Comparison of ENCODE assay signal across 8 cellular contexts in genomic region chr15:66701422-66702034, GRCh38. TPM values are rescaled to one million over a fixed set of nuclear protein-coding genes. Genes with fewer than 3 reads are reported as not detected.
DNase-seq lines count a peak whose midpoint lies in the region; ATAC-seq, FAIRE-seq and TF ChIP-seq lines count a peak whose summit lies in the region.

No MANE protein-coding gene starts in this region.

- in situ Hi-C loops in K562 (cut with MboI), result no loop called here

- peaks cover 8 to 51% of the 10 kb centered on the region in 2 experiments; a peak in 3 of 5 replicates for H3K4me1 ChIP-seq in K562 (replicated peaks in 1 of 2; ENCODE audit: control insufficient read depth in 2 of 2, insufficient read depth in 2 of 2, low read length in 2 of 2)
- peaks cover 22% of the 10 kb centered on the region for H3K4me1 ChIP-seq in smooth muscle cell (ENCODE audit: low read depth)

- peak overlapping the region; percentile 58 for H3K27ac ChIP-seq in K562 (ENCODE audit: extremely low read depth, low read depth, low read length)
- peak overlapping the region; percentile 84 for H3K27ac ChIP-seq in smooth muscle cell (ENCODE audit: low read depth)

- no peak for TF ChIP-seq EP300 in K562 (IDR thresholded peaks at IDR 0.05; ENCODE audit: low read length)

- no peaks in the 10 kb centered on the region for H3K9me3 ChIP-seq in K562 (replicated peaks; ENCODE audit: control insufficient read depth, insufficient read depth, low read depth, low read length)
- H3K9me3 ChIP-seq in iPS-18c (ENCODE audit: control insufficient read depth, insufficient read depth, low read length), result no peaks in the 10 kb centered on the region
- H3K9me3 ChIP-seq in smooth muscle cell (replicated peaks; ENCODE audit: low read depth), result no peaks in the 10 kb centered on the region

- H3K27me3 ChIP-seq in K562 (ENCODE audit: control insufficient read depth in 2 of 2, insufficient read depth in 2 of 2, low read length in 2 of 2) (no peaks in the 10 kb centered on the region), smooth muscle cell (ENCODE audit: low read depth) (no peaks in the 10 kb centered on the region)

- H3K36me3 ChIP-seq in K562 (ENCODE audit: control insufficient read depth, insufficient read depth, low read length) (0 out of 3 replicates have a peak, but pooled peaks cover 2% of the 10 kb centered on the region), smooth muscle cell (ENCODE audit: low read depth) (no peaks in the 10 kb centered on the region)

- TF ChIP-seq CTCF in K562 (IDR thresholded peaks at IDR 0.05 in 2 of 3, conservative IDR thresholded peaks at IDR 0.05 in 1 of 3; ENCODE audit: insufficient read depth in 2 of 3, low read depth in 1 of 3, low read length in 3 of 3), result no peak
- TF ChIP-seq CTCF in smooth muscle cell (IDR thresholded peaks at IDR 0.05; ENCODE audit: borderline replicate concordance, insufficient read depth, poor library complexity, severe bottlenecking), result no peak

- WGBS in K562 (ENCODE audit: insufficient coverage, low coverage, missing lambda C conversion rate), result under 1% methylated on average over 42 of the region's 48 CpGs
- WGBS in smooth muscle cell (ENCODE audit: low lambda C conversion rate), result under 1% methylated on average over 47 of the region's 48 CpGs

- H3K4me2 ChIP-seq in K562 (ENCODE audit: insufficient read depth, low read length), result peak overlapping the region; percentile 81
- peak overlapping the region; percentile 99 for H3K4me2 ChIP-seq in smooth muscle cell

- no peaks in the 10 kb centered on the region for H3K9me1 ChIP-seq in K562 (ENCODE audit: control insufficient read depth, insufficient read depth, low read length)

- peak; percentile 29 for ATAC-seq in HG02970 (IDR thresholded peaks at IDR 0.05; ENCODE audit: low FRiP score, unreplicated experiment)
- peak; percentile 70 for ATAC-seq in K562

- no peak for TF ChIP-seq RAD21 in K562 (CRISPR knock-in tag; conservative IDR thresholded peaks at IDR 0.05 in 1 of 2, IDR thresholded peaks at IDR 0.05 in 1 of 2)

- intact Hi-C loops in K562 (cut with micrococcal nuclease), result no loop called here

- no TSS peak for BruUV-seq in K562 (replicated peaks; lab: Mats Ljungman, UMichigan)

- peaks cover 4% of the 10 kb centered on the region for H3F3A ChIP-seq in smooth muscle cell (ENCODE audit: low read depth)

- peak; percentile 30 for DNase-seq in activated gamma-delta T cell treated with Interleukin-2 at 50 U/mL for 16 hours
- DNase-seq in activated gamma-delta T cell (lab: John Stamatoyannopoulos, UW), result no peak
- DNase-seq in RCC 7860 (ENCODE audit: low spot score), result peak; percentile 33
- DNase-seq in K562 (ENCODE audit: extremely low read depth in 1 of 4, low spot score in 3 of 4), result no peak
- no peak for DNase-seq in smooth muscle cell (lab: John Stamatoyannopoulos, UW; ENCODE audit: unreplicated experiment)
- no peak for DNase-seq in HK-2 (ENCODE audit: unreplicated experiment)

- peak overlapping the region; percentile 49 for H3K4me3 ChIP-seq in K562
- H3K4me3 ChIP-seq in iPS-18c (ENCODE audit: insufficient read depth, low read depth, low read length), result peak overlapping the region; percentile 74
- peak overlapping the region; percentile 82 for H3K4me3 ChIP-seq in smooth muscle cell

- TF ChIP-seq POLR2A in K562 (conservative IDR thresholded peaks at IDR 0.05), result peak; percentile 65

- H3K9ac ChIP-seq in K562 (ENCODE audit: insufficient read depth in 1 of 2, low read depth in 2 of 2, low read length in 2 of 2) (peak overlapping the region; percentile 32 to 92; a peak in 3 of 4 replicates), smooth muscle cell (ENCODE audit: low read depth) (peak overlapping the region; percentile 60)

- H4K20me1 ChIP-seq in K562 (replicated peaks; ENCODE audit: control insufficient read depth, insufficient read depth, low read length) (peaks cover 16% of the 10 kb centered on the region), smooth muscle cell (ENCODE audit: low read depth) (peaks cover 42% of the 10 kb centered on the region)

- FAIRE-seq in RCC 7860 (lab: Jason Lieb, UNC) (no peak), K562 (lab: Jason Lieb, UNC) (no peak)

- H3K79me2 ChIP-seq in K562 (ENCODE audit: control insufficient read depth, insufficient read depth, low read length), result peaks cover 52% of the 10 kb centered on the region
- H3K79me2 ChIP-seq in smooth muscle cell (ENCODE audit: low read depth), result peaks cover 39% of the 10 kb centered on the region

- H2AFZ ChIP-seq in K562 (ENCODE audit: low read depth, low read length), result peak overlapping the region; percentile 30
- H2AFZ ChIP-seq in smooth muscle cell (ENCODE audit: low read depth), result peak overlapping the region; percentile 25

- CTCF ChIA-PET in K562 (lab: Yijun Ruan, JAX; ENCODE audit: low intra/inter-chr PET ratio), result no interaction called here

- POLR2A ChIA-PET in K562 (lab: Yijun Ruan, JAX), result interaction anchor here (0.6 to 1.8 kb wide), 4 partner anchors 9 to 120 kb away, joined by 3 to 6 read pairs (median 4); no protein-coding TSS in a partner anchor

TF ChIP-seq in K562, 482 proteins besides CTCF, POLR2A, EP300 and RAD21 (continues in another document):
- TF ChIP-seq ZNF668 (CRISPR knock-in tag; IDR thresholded peaks at IDR 0.05) (no peak), MLX (CRISPR knock-in tag; conservative IDR thresholded peaks at IDR 0.05) (no peak), TCF7 (IDR thresholded peaks at IDR 0.05; ENCODE audit: borderline replicate concordance) (no peak), SNIP1 (IDR thresholded peaks at IDR 0.05; ENCODE audit: low read depth) (no peak), SIN3A (IDR thresholded peaks at IDR 0.05; ENCODE audit: borderline replicate concordance in 2 of 2, control insufficient read depth in 1 of 2, low read depth in 2 of 2, low read length in 2 of 2) (no peak; a peak in 1 of 4 replicates), ZFP91 (CRISPR knock-in tag; IDR thresholded peaks at IDR 0.05) (peak; percentile 81; the same call in 1 of the 2 replicates), JUN (IDR thresholded peaks at IDR 0.05; ENCODE audit: borderline replicate concordance, low read depth, low read length) (no peak), JUN (CRISPR knock-in tag; IDR thresholded peaks at IDR 0.05; ENCODE audit: borderline replicate concordance) (no peak), ATF1 (CRISPR knock-in tag; IDR thresholded peaks at IDR 0.05) (no peak), ATF1 (tag; IDR thresholded peaks at IDR 0.05) (peak; percentile 40; the same call in 1 of the 2 replicates), HDAC1 (IDR thresholded peaks at IDR 0.05) (peak in 1 of 2 experiments; percentile 36; a peak in 1 of 4 replicates), MAX (CRISPR knock-in tag; IDR thresholded peaks at IDR 0.05) (peak; percentile 75), ZKSCAN1 (IDR thresholded peaks at IDR 0.05; ENCODE audit: low read depth, low read length) (0 out of 2 replicates have a peak, but pooled peaks have one; percentile 12), MTA1 (IDR thresholded peaks at IDR 0.05; ENCODE audit: borderline replicate concordance) (no peak), RB1 (IDR thresholded peaks at IDR 0.05; ENCODE audit: low read depth) (peak; percentile 15; the same call in 1 of the 2 replicates), ZNF316 (IDR thresholded peaks at IDR 0.05) (no peak), NCOA4 (IDR thresholded peaks at IDR 0.05; ENCODE audit: partially characterized antibody) (no peak), SMC3 (conservative IDR thresholded peaks at IDR 0.05; ENCODE audit: insufficient read depth, low read depth, low read length) (0 out of 2 replicates have a peak, but pooled peaks have one; percentile 11)

RNA-seq across cellular contexts. Expression of gene SMAD6, which starts 0.5 kb away (rescaled TPM):
- total RNA-seq in K562 (2011; cell fraction: chromatin; rRNA removed; ENCODE audit: low replicate concordance), result 54.6 and 73.2 TPM in 2 replicates
- 34.3 and 36.4 TPM in 2 replicates for total RNA-seq in K562 (2011; cell fraction: nucleolus; rRNA removed)
- 49.6 and 69.7 TPM in 2 replicates for total RNA-seq in K562 (2011; cell fraction: nucleoplasm; rRNA removed)
- 11.3 and 14.5 TPM in 2 replicates for total RNA-seq in K562 (2014; rRNA removed)
- total RNA-seq in K562 (2014; rRNA removed; fragmentation: Illumina TruSeq; extraction: Trizol), result 1.7 and 2.5 TPM in 2 replicates
- 3.7 and 4.1 TPM in 2 replicates for total RNA-seq in K562 (2015; rRNA removed; fragmentation: Illumina TruSeq; extraction: Trizol)
- total RNA-seq in K562 (2021), result 14.2 and 15.5 TPM in 2 replicates
- polyA plus RNA-seq in K562 (2011; rRNA removed), result 5.3 and 9.2 TPM in 2 replicates
- polyA plus RNA-seq in K562 (2011; cell fraction: cytosol; rRNA removed), result 4.6 and 10.2 TPM in 2 replicates
- 10.8 and 14.0 TPM in 2 replicates for polyA plus RNA-seq in K562 (2011; cell fraction: nucleus; rRNA removed)
- polyA plus RNA-seq in K562 (2012), result 7.4 and 21.2 TPM in 2 replicates
- 1.1 and 1.4 TPM in 2 replicates for polyA plus RNA-seq in K562 (2014; fragmentation: Illumina TruSeq; extraction: Trizol)
- under 1 TPM; 0.10 to 0.13 TPM for polyA plus RNA-seq in K562 (2014; fragmentation: Nextera tagmentation; extraction: Ambion mirVana)
- polyA plus RNA-seq in K562 (2014; rRNA removed), result 4.6 and 6.9 TPM in 2 replicates
- polyA minus RNA-seq in K562 (2011; rRNA and poly(A)+ RNA removed), result 7.7 and 9.1 TPM in 2 replicates
- 12.8 and 25.8 TPM in 2 replicates for polyA minus RNA-seq in K562 (2011; cell fraction: cytosol; rRNA and poly(A)+ RNA removed)
- 13.9 and 32.1 TPM in 2 replicates for polyA minus RNA-seq in K562 (2011; cell fraction: nucleus; rRNA and poly(A)+ RNA removed)
- 41.6 and 42.6 TPM in 2 replicates for total RNA-seq in smooth muscle cell
- 37.9 and 44.0 TPM in 2 replicates for polyA plus RNA-seq in smooth muscle cell

Comparison
In these comparisons a context has a peak if more than half of its experiments do, and no peak if none do; other contexts are left out.
1. DNase-seq: peak in activated gamma-delta T cell treated with Interleukin-2 at 50 U/mL for 16 hours (single experiment) and RCC 7860 (single experiment); none in activated gamma-delta T cell (single experiment), K562 (0 of 4), smooth muscle cell (single experiment) and HK-2 (single experiment).
2. Peak in every context shown above with its lines, with median percentiles within 50 percentile points of each other: H3K4me3 ChIP-seq.